10 cellular contexts compared by ENCODE assay signal in genomic region chr1:85398391-85399064, GRCh38.
DNase-seq lines count a peak whose midpoint lies in the region; ATAC-seq, FAIRE-seq and TF ChIP-seq lines count a peak whose summit lies in the region.
"Had no signal": no experiment of that assay in that cellular context is flagged by ENCODE, and none has a peak within 500 bp of the region (broad histone marks: within the 10 kb centered on the region; RNA-seq: fewer than 3 reads in every experiment).

No MANE protein-coding gene starts in this region.

- no peaks in the 10 kb centered on the region for H3K27me3 ChIP-seq in effector memory CD4-positive, alpha-beta T cell (replicated peaks; ENCODE audit: control insufficient read depth, insufficient read depth, low read length, poor library complexity, severe bottlenecking)

- TF ChIP-seq CTCF in astrocyte of the spinal cord (IDR thresholded peaks at IDR 0.05; ENCODE audit: low read depth, low read length) = peak; percentile 44

- H3K4me3 ChIP-seq in astrocyte of the spinal cord (ENCODE audit: low read depth, low read length) = no peak overlapping the region
- no peak overlapping the region for H3K4me3 ChIP-seq in effector memory CD4-positive, alpha-beta T cell (ENCODE audit: insufficient read depth, low read depth, low read length, poor library complexity, severe bottlenecking)

- in situ Hi-C loops in astrocyte of the spinal cord (cut with HindIII; ENCODE audit: low sequenced_read_pairs) = no loop called here

- peak; percentile 71 for FAIRE-seq in A204.1 (lab: Jason Lieb, UNC)

- DNase-seq in HT1080 (ENCODE audit: low read depth) (peak; percentile 51), astrocyte of the spinal cord (ENCODE audit: low read depth, low spot score) (peak; percentile 60), iris pigment epithelial cell (ENCODE audit: low read depth) (peak; percentile 82), D341Med (ENCODE audit: low spot score) (no peak), NCI-H446 (lab: John Stamatoyannopoulos, UW) (no peak)
- DNase-seq in effector memory CD4-positive, alpha-beta T cell = no peak
- DNase-seq: CD4-positive, CD25-positive, alpha-beta regulatory T cell; NCI-H1048 had no signal

- H3K36me3 ChIP-seq in effector memory CD4-positive, alpha-beta T cell (ENCODE audit: control insufficient read depth, insufficient read depth, low read length) = no peaks in the 10 kb centered on the region

- no peak overlapping the region for H3K27ac ChIP-seq in effector memory CD4-positive, alpha-beta T cell (ENCODE audit: insufficient read depth, low read length, poor library complexity, severe bottlenecking)

- H3K4me1 ChIP-seq in effector memory CD4-positive, alpha-beta T cell (ENCODE audit: control insufficient read depth, insufficient read depth, low read length, poor library complexity, severe bottlenecking) = no peaks in the 10 kb centered on the region

- ATAC-seq in GM21825 (IDR thresholded peaks at IDR 0.05; ENCODE audit: unreplicated experiment) = no peak

- H3K9me3 ChIP-seq in effector memory CD4-positive, alpha-beta T cell (ENCODE audit: control insufficient read depth, low read length) = no peaks in the 10 kb centered on the region

Comparison
In these comparisons a context has a peak if more than half of its experiments do, and no peak if none do; other contexts are left out.
1. DNase-seq: peak in HT1080 (single experiment), astrocyte of the spinal cord (single experiment) and iris pigment epithelial cell (single experiment); none in D341Med (single experiment), NCI-H446 (0 of 2) and effector memory CD4-positive, alpha-beta T cell (0 of 3).